ENCODE assay signal across 8 cellular contexts in genomic region chr15:48975713-48976419, GRCh38. TPM values are rescaled to one million over a fixed set of nuclear protein-coding genes. Genes with fewer than 3 reads are reported as not detected.
DNase-seq lines count a peak whose midpoint lies in the region; ATAC-seq and TF ChIP-seq lines count a peak whose summit lies in the region.

No MANE protein-coding gene starts in this region.

- in situ Hi-C loops in GM23248 (cut with MboI): no loop called here

- H2AFZ ChIP-seq in DND-41 (ENCODE audit: low read depth, low read length) (peak overlapping the region; percentile 98), GM23248 (peak overlapping the region; percentile 97)

- H3K9me2 ChIP-seq in GM23248 (ENCODE audit: insufficient read depth): no peaks in the 10 kb centered on the region

- TF ChIP-seq CTCF in DND-41 (IDR thresholded peaks at IDR 0.05; ENCODE audit: borderline replicate concordance, extremely low read depth, low read length, poor library complexity, severe bottlenecking): peak; percentile 85

- DNase-seq in DND-41 (peak; percentile 84), GM23248 (peak; percentile 94), Kasumi-1 (lab: John Stamatoyannopoulos, UW) (peak; percentile 68 to 74), SJSA1 (ENCODE audit: low read depth in 1 of 2, low spot score in 2 of 2) (peak; percentile 79 to 85), germinal center (ENCODE audit: low spot score) (peak; percentile 81), occipital lobe (lab: John Stamatoyannopoulos, UW) (peak; percentile 84), superior temporal gyrus (ENCODE audit: extremely low spot score) (peak; percentile 92)
- peak; percentile 76 for DNase-seq in activated naive CD4-positive, alpha-beta T cell treated with Interleukin-2 at 50 U/mL for 16 hours

- H3K79me2 ChIP-seq in DND-41 (ENCODE audit: insufficient read depth, low read length): no peaks in the 10 kb centered on the region
- H3K79me2 ChIP-seq in GM23248 (ENCODE audit: insufficient read depth): no peaks in the 10 kb centered on the region

- H3K9me3 ChIP-seq in DND-41 (ENCODE audit: insufficient read depth, low read length, severe bottlenecking) (no peaks in the 10 kb centered on the region), GM23248 (ENCODE audit: low read depth) (no peaks in the 10 kb centered on the region), SJSA1 (replicated peaks) (no peaks in the 10 kb centered on the region)

- H3K27me3 ChIP-seq in DND-41 (ENCODE audit: insufficient read depth, low read length, poor library complexity) (no peaks in the 10 kb centered on the region), GM23248 (replicated peaks; ENCODE audit: insufficient read depth) (no peaks in the 10 kb centered on the region), SJSA1 (replicated peaks) (no peaks in the 10 kb centered on the region)

- H3F3A ChIP-seq in GM23248 (ENCODE audit: insufficient read depth): no peaks in the 10 kb centered on the region

- H3K4me1 ChIP-seq in DND-41 (ENCODE audit: insufficient read depth, low read length): peaks cover 22% of the 10 kb centered on the region
- 0 out of 2 replicates have a peak, but pooled peaks cover 4% of the 10 kb centered on the region for H3K4me1 ChIP-seq in GM23248 (ENCODE audit: insufficient read depth)
- peaks cover 19% of the 10 kb centered on the region for H3K4me1 ChIP-seq in SJSA1 (replicated peaks)

- H3K4me2 ChIP-seq in DND-41 (ENCODE audit: insufficient read depth, low read length) (peak overlapping the region; percentile 85), GM23248 (ENCODE audit: unreplicated experiment) (peak overlapping the region; percentile 84)

- H3K27ac ChIP-seq in DND-41 (ENCODE audit: low read length) (peak overlapping the region; percentile 71), GM23248 (no peak overlapping the region), SJSA1 (peak overlapping the region; percentile 44; the same call in 1 of the 2 replicates)

- H3K9ac ChIP-seq in DND-41 (ENCODE audit: low read depth, low read length) (peak overlapping the region; percentile 77), GM23248 (peak overlapping the region; percentile 75)

- H3K4me3 ChIP-seq in DND-41 (ENCODE audit: low read depth in 1 of 2, low read length in 2 of 2) (peak overlapping the region; percentile 39 to 66), GM23248 (peak overlapping the region; percentile 78), SJSA1 (peak overlapping the region; percentile 44)

- H4K20me1 ChIP-seq in DND-41 (ENCODE audit: insufficient read depth, low read length): no peaks in the 10 kb centered on the region
- no peaks in the 10 kb centered on the region for H4K20me1 ChIP-seq in GM23248 (ENCODE audit: insufficient read depth)

- WGBS in GM23248 (ENCODE audit: low coverage in 1 of 2, low lambda C conversion rate in 2 of 2, missing lambda C conversion rate in 2 of 2), 2 experiments: 5% methylated on average over 42 to 49 of the region's 50 CpGs

- H3K36me3 ChIP-seq in DND-41 (ENCODE audit: insufficient read depth, low read length): no peaks in the 10 kb centered on the region
- H3K36me3 ChIP-seq in GM23248 (ENCODE audit: low read depth): no peaks in the 10 kb centered on the region
- H3K36me3 ChIP-seq in SJSA1: no peaks in the 10 kb centered on the region

- peak; percentile 95 for ATAC-seq in DND-41 (ENCODE audit: insufficient read depth, low read depth)

RNA-seq across cellular contexts. Expression of gene SHC4, which starts 12.1 kb away (rescaled TPM):
- total RNA-seq in GM23248 (2014; rRNA removed; shearing (Covaris generic)): 0.43 and 0.76 TPM in 2 replicates
- 0.45 and 0.99 TPM in 2 replicates for polyA plus RNA-seq in GM23248 (2016; fragmentation: Nextera tagmentation; extraction: Ambion mirVana)
- 1.0 and 2.9 TPM in 2 replicates for total RNA-seq in SJSA1 (2014; rRNA removed; shearing (Covaris generic))
- total RNA-seq in occipital lobe: 5.5 TPM
